Comparison of ENCODE assay signal across 8 cellular contexts in the genomic region with DNA sequence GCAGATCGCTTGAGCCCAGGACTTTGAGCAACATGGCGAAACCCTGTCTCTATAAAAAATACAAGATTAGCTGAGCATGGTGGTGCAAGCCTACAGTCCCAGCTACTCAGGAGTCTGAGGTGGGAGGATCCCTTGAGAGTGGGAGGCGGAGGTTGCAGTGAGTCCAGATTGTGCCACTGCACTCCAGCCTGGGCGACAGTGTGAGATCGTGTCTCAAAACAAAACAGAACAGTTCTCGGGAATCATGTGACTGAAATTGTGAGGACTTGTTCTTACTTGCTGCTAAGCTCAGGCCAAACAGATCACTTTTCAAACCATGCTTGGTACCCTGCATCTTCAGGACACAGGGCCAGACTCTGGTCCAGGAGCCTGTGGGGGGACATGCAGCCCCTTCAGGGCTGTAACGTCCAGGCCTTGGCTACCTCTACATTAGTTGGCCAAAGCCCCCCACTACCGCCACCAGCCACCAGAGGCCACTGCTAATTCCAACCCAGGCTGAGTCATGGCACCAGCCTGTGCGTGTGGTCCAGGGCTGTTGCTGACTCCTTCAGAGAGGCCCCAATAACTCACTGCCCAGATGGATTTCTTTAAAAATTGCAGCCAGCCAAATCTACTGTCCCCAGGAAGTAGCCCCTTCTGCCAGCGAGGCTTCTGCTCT. TPM values are rescaled to one million over a fixed set of nuclear protein-coding genes. Genes with fewer than 3 reads are reported as not detected.
DNase-seq lines count a peak whose midpoint lies in the region; ATAC-seq and TF ChIP-seq lines count a peak whose summit lies in the region.

No MANE protein-coding gene starts in this region.

- no peaks in the 10 kb centered on the region for H3K27me3 ChIP-seq in HL-60 (ENCODE audit: insufficient read depth, poor library complexity, severe bottlenecking)
- no peaks in the 10 kb centered on the region for H3K27me3 ChIP-seq in dorsolateral prefrontal cortex
- H3K27me3 ChIP-seq in suprapubic skin, result no peaks in the 10 kb centered on the region

- H3K27ac ChIP-seq in HL-60 (replicated peaks) (no peak overlapping the region), dorsolateral prefrontal cortex (no peak overlapping the region), suprapubic skin (no peak overlapping the region)

- no peaks in the 10 kb centered on the region for H3K9me3 ChIP-seq in suprapubic skin

- H3K36me3 ChIP-seq in suprapubic skin, result no peaks in the 10 kb centered on the region

- 60% methylated on average over 9 of the region's 10 CpGs for WGBS in suprapubic skin

- ATAC-seq in natural killer cell treated with Interleukin-12 subunit alpha and Interleukin-12 subunit beta and Interleukin-15 and Interleukin-18, amount 100 ng/mL, for 72 hours, result peak; percentile 65 to 74

- no peaks in the 10 kb centered on the region for H3K36me3 Mint-ChIP-seq in natural killer cell treated with Interleukin-12 subunit alpha and Interleukin-12 subunit beta and Interleukin-15 and Interleukin-18, amount 100 ng/mL, for 72 hours

- H3K27ac Mint-ChIP-seq in natural killer cell treated with Interleukin-12 subunit alpha and Interleukin-12 subunit beta and Interleukin-15 and Interleukin-18, amount 100 ng/mL, for 72 hours, result no peak overlapping the region

- peak; percentile 30 for TF ChIP-seq CTCF in HL-60 (IDR thresholded peaks at IDR 0.05; ENCODE audit: insufficient read depth, low read length)
- peak in 30 of 56 donors; percentile 11 to 47 (median 28) for TF ChIP-seq CTCF in dorsolateral prefrontal cortex (IDR thresholded peaks at IDR 0.05 in 54 of 56, conservative IDR thresholded peaks at IDR 0.05 in 2 of 56; ENCODE audit: low read depth in 1 of 56, partially characterized antibody in 56 of 56)
- peak in 1 of 2 donors; percentile 53 for TF ChIP-seq CTCF in suprapubic skin (IDR thresholded peaks at IDR 0.05)

- H3K4me1 ChIP-seq in suprapubic skin, result peaks cover 6% of the 10 kb centered on the region

- DNase-seq in Daoy (ENCODE audit: low read depth) (peak; percentile 87), HL-60 (ENCODE audit: low read depth in 1 of 2, low spot score in 1 of 2) (peak in 1 of 2 experiments; percentile 9), UCSD-AML1 (lab: John Stamatoyannopoulos, UW; ENCODE audit: unreplicated experiment) (peak; percentile 56), dorsolateral prefrontal cortex (no peak), NCI-H2029 (lab: John Stamatoyannopoulos, UW) (no peak), suprapubic skin (ENCODE audit: low spot score in 2 of 2) (no peak), NCI-H1105 (lab: John Stamatoyannopoulos, UW) (no peak)
- peak; percentile 55 for DNase-seq in natural killer cell treated with Interleukin-12 subunit alpha and Interleukin-12 subunit beta and Interleukin-15 and Interleukin-18, amount 100 ng/mL, for 72 hours (ENCODE audit: low spot score)

- H3K27me3 Mint-ChIP-seq in natural killer cell treated with Interleukin-12 subunit alpha and Interleukin-12 subunit beta and Interleukin-15 and Interleukin-18, amount 100 ng/mL, for 72 hours, result peaks cover 18 to 26% of the 10 kb centered on the region in 2 donors

- H3K4me3 Mint-ChIP-seq in natural killer cell treated with Interleukin-12 subunit alpha and Interleukin-12 subunit beta and Interleukin-15 and Interleukin-18, amount 100 ng/mL, for 72 hours, result no peak overlapping the region

- H3K4me1 Mint-ChIP-seq in natural killer cell treated with Interleukin-12 subunit alpha and Interleukin-12 subunit beta and Interleukin-15 and Interleukin-18, amount 100 ng/mL, for 72 hours (ENCODE audit: low read depth in 2 of 2), result no peaks in the 10 kb centered on the region

- TF ChIP-seq POLR2A in suprapubic skin (IDR thresholded peaks at IDR 0.05), result no peak

- no peak for TF ChIP-seq EP300 in suprapubic skin (IDR thresholded peaks at IDR 0.05)

- H3K4me3 ChIP-seq in HL-60 (replicated peaks; ENCODE audit: insufficient read depth, low read length) (no peak overlapping the region), dorsolateral prefrontal cortex (no peak overlapping the region), suprapubic skin (no peak overlapping the region)

- no peaks in the 10 kb centered on the region for H3K9me3 Mint-ChIP-seq in natural killer cell treated with Interleukin-12 subunit alpha and Interleukin-12 subunit beta and Interleukin-15 and Interleukin-18, amount 100 ng/mL, for 72 hours

- intact Hi-C loops in dorsolateral prefrontal cortex (cut with DNase I), result no loop called here

RNA-seq across cellular contexts. Expression of a gene that starts 33.4 kb away (rescaled TPM):
- total RNA-seq in Daoy (2014; rRNA removed; shearing (Covaris generic)), result not detected in 2 replicates
- total RNA-seq in dorsolateral prefrontal cortex, result 1 to 10 TPM in 119 of 120 experiments, under 1 TPM in 1; 0.93 to 7.1 (median 2.7) TPM
- total RNA-seq in natural killer cell treated with Interleukin-12 subunit alpha and Interleukin-12 subunit beta and Interleukin-15 and Interleukin-18, amount 100 ng/mL, for 72 hours, result not detected
- total RNA-seq in suprapubic skin, result under 1 TPM in 3 of 4 donors, not detected in 1; 0.21 to 0.91 (median 0.32) TPM

RNA-seq across cellular contexts. Expression of a gene that starts 33.7 kb away (rescaled TPM):
- total RNA-seq in Daoy (2014; rRNA removed; shearing (Covaris generic)), result 132 and 135 TPM in 2 replicates
- total RNA-seq in dorsolateral prefrontal cortex, result 100 to 1,000 TPM in 2 of 120 experiments, 10 to 100 TPM in 118; 29.1 to 112 (median 57.0) TPM
- 10 to 100 TPM; 12.7 to 24.8 TPM for total RNA-seq in natural killer cell treated with Interleukin-12 subunit alpha and Interleukin-12 subunit beta and Interleukin-15 and Interleukin-18, amount 100 ng/mL, for 72 hours
- total RNA-seq in suprapubic skin, result 100 to 1,000 TPM; 274 to 450 (median 338) TPM

RNA-seq across cellular contexts. Expression of a gene that starts 34.1 kb away (rescaled TPM):
- total RNA-seq in Daoy (2014; rRNA removed; shearing (Covaris generic)), result 27.1 and 27.8 TPM in 2 replicates
- total RNA-seq in dorsolateral prefrontal cortex (10 to 100 TPM; 16.2 to 34.8 (median 23.3) TPM), suprapubic skin (10 to 100 TPM in 2 of 4 donors, 1 to 10 TPM in 2; 7.9 to 14.7 (median 11.2) TPM)
- total RNA-seq in natural killer cell treated with Interleukin-12 subunit alpha and Interleukin-12 subunit beta and Interleukin-15 and Interleukin-18, amount 100 ng/mL, for 72 hours, result 10 to 100 TPM; 20.6 to 22.8 TPM

Comparison
In these comparisons a context has a peak if more than half of its experiments do, and no peak if none do; other contexts are left out.
1. DNase-seq: peak in Daoy (single experiment), UCSD-AML1 (single experiment) and natural killer cell treated with Interleukin-12 subunit alpha and Interleukin-12 subunit beta and Interleukin-15 and Interleukin-18, amount 100 ng/mL, for 72 hours (single experiment); none in dorsolateral prefrontal cortex (0 of 10), NCI-H2029 (single experiment), suprapubic skin (0 of 2) and NCI-H1105 (single experiment).